10 cellular contexts compared by ENCODE assay signal in genomic region chr3:141383555-141384129, GRCh38. TPM values are rescaled to one million over a fixed set of nuclear protein-coding genes. Genes with fewer than 3 reads are reported as not detected.
DNase-seq lines count a peak whose midpoint lies in the region; ATAC-seq and TF ChIP-seq lines count a peak whose summit lies in the region.
"Had no signal": no experiment of that assay in that cellular context is flagged by ENCODE, and none has a peak within 500 bp of the region (broad histone marks: within the 10 kb centered on the region; RNA-seq: fewer than 3 reads in every experiment).

No MANE protein-coding gene starts in this region.

- no peaks in the 10 kb centered on the region for H3K9me2 ChIP-seq in MM.1S (replicated peaks; ENCODE audit: insufficient read depth, low read length)

- DNase-seq in AG10803 (ENCODE audit: low read depth), result peak; percentile 62
- no peak for DNase-seq in MM.1S
- DNase-seq in brain microvascular endothelial cell, result no peak
- no peak for DNase-seq in D341Med (ENCODE audit: low spot score)
- DNase-seq in natural killer cell, result no peak
- DNase-seq: activated naive CD8-positive, alpha-beta T cell treated with anti-CD3 and anti-CD28 coated beads for 36 hours; CD8-positive, alpha-beta memory T cell had no signal

- peaks cover 93% of the 10 kb centered on the region for H3F3A ChIP-seq in MM.1S (ENCODE audit: insufficient read depth, low read length)

- peak overlapping the region; percentile 100 for H3K27ac ChIP-seq in MM.1S (ENCODE audit: low read length)
- peak overlapping the region; percentile 61 for H3K27ac ChIP-seq in brain microvascular endothelial cell
- peak overlapping the region; percentile 21 for H3K27ac ChIP-seq in muscle layer of duodenum (ENCODE audit: low read length)

- H4K20me1 ChIP-seq in MM.1S (ENCODE audit: insufficient read depth, low read length), result no peaks in the 10 kb centered on the region

- no peaks in the 10 kb centered on the region for H3K27me3 ChIP-seq in MM.1S (replicated peaks; ENCODE audit: insufficient read depth, low read length)
- no peaks in the 10 kb centered on the region for H3K27me3 ChIP-seq in brain microvascular endothelial cell (replicated peaks)
- no peaks in the 10 kb centered on the region for H3K27me3 ChIP-seq in muscle layer of duodenum (ENCODE audit: low read depth, low read length)

- H3K79me2 ChIP-seq in MM.1S (ENCODE audit: low read length), result peaks cover 74% of the 10 kb centered on the region

- no peak for TF ChIP-seq CTCF in AG10803 (conservative IDR thresholded peaks at IDR 0.05; ENCODE audit: low read length)
- TF ChIP-seq CTCF in MM.1S (IDR thresholded peaks at IDR 0.05; ENCODE audit: low read length), result no peak
- TF ChIP-seq CTCF in brain microvascular endothelial cell (IDR thresholded peaks at IDR 0.05; ENCODE audit: low read depth, low read length, missing control alignments), result no peak
- no peak for TF ChIP-seq CTCF in natural killer cell (IDR thresholded peaks at IDR 0.05)

- ATAC-seq in GM18868 (IDR thresholded peaks at IDR 0.05; ENCODE audit: unreplicated experiment), result no peak
- no peak for ATAC-seq in GM18519 (IDR thresholded peaks at IDR 0.05; ENCODE audit: low FRiP score, unreplicated experiment)
- no peak for ATAC-seq in natural killer cell

- no peaks in the 10 kb centered on the region for H3K9me3 Mint-ChIP-seq in natural killer cell
- H3K9me3 Mint-ChIP-seq: activated naive CD8-positive, alpha-beta T cell treated with anti-CD3 and anti-CD28 coated beads for 36 hours; CD8-positive, alpha-beta memory T cell had no signal

- intact Hi-C loops in natural killer cell (cut with micrococcal nuclease), result no loop called here

- H2AFZ ChIP-seq in MM.1S (ENCODE audit: low read length), result no peak overlapping the region

- peaks cover 7 to 15% of the 10 kb centered on the region in 2 donors for H3K27me3 Mint-ChIP-seq in natural killer cell (ENCODE audit: low read depth in 2 of 2)
- H3K27me3 Mint-ChIP-seq: activated naive CD8-positive, alpha-beta T cell treated with anti-CD3 and anti-CD28 coated beads for 36 hours; CD8-positive, alpha-beta memory T cell had no signal

- no peak overlapping the region for H3K27ac Mint-ChIP-seq in natural killer cell
- H3K27ac Mint-ChIP-seq: activated naive CD8-positive, alpha-beta T cell treated with anti-CD3 and anti-CD28 coated beads for 36 hours; CD8-positive, alpha-beta memory T cell had no signal

- H3K4me3 Mint-ChIP-seq in natural killer cell, result no peak overlapping the region
- H3K4me3 Mint-ChIP-seq: activated naive CD8-positive, alpha-beta T cell treated with anti-CD3 and anti-CD28 coated beads for 36 hours had no signal

- in situ Hi-C loops in brain microvascular endothelial cell (cut with HindIII; ENCODE audit: low pct_ligation_motif_present, low sequenced_read_pairs), result no loop called here

- H3K4me3 ChIP-seq in AG10803 (ENCODE audit: low read length), result peak overlapping the region; percentile 48
- no peak overlapping the region; the same call in 1 of the 2 replicates for H3K4me3 ChIP-seq in MM.1S (ENCODE audit: low read length)
- no peak overlapping the region for H3K4me3 ChIP-seq in brain microvascular endothelial cell (ENCODE audit: low read depth, low read length)
- H3K4me3 ChIP-seq in muscle layer of duodenum (ENCODE audit: low read depth in 1 of 2, low read length in 2 of 2), result peak overlapping the region; percentile 24 to 39

- peak overlapping the region; percentile 90 for H3K4me2 ChIP-seq in MM.1S (ENCODE audit: low read depth, low read length)

- H3K9me3 ChIP-seq in MM.1S (replicated peaks; ENCODE audit: insufficient read depth, low read length) (no peaks in the 10 kb centered on the region), muscle layer of duodenum (ENCODE audit: control insufficient read depth in 1 of 2, low read length in 2 of 2) (no peaks in the 10 kb centered on the region)

- H3K9ac ChIP-seq in MM.1S (ENCODE audit: low read length), result peak overlapping the region; percentile 100

- H3K4me1 Mint-ChIP-seq in natural killer cell, result peaks cover under 1 to 10% of the 10 kb centered on the region in 2 donors

- H3K4me1 ChIP-seq in MM.1S (ENCODE audit: low read length), result peaks cover 62% of the 10 kb centered on the region
- peaks cover 0 to 13% of the 10 kb centered on the region in 2 donors for H3K4me1 ChIP-seq in muscle layer of duodenum (ENCODE audit: control insufficient read depth in 1 of 2, insufficient read depth in 2 of 2, low read length in 2 of 2)

- no peaks in the 10 kb centered on the region for H3K36me3 Mint-ChIP-seq in natural killer cell
- H3K36me3 Mint-ChIP-seq: activated naive CD8-positive, alpha-beta T cell treated with anti-CD3 and anti-CD28 coated beads for 36 hours had no signal

- H3K36me3 ChIP-seq in MM.1S (replicated peaks; ENCODE audit: insufficient read depth, low read length) (no peaks in the 10 kb centered on the region), brain microvascular endothelial cell (replicated peaks) (peaks cover 74% of the 10 kb centered on the region), muscle layer of duodenum (ENCODE audit: control insufficient read depth in 1 of 2, insufficient read depth in 2 of 2, low read length in 2 of 2) (peaks cover 0 to 14% of the 10 kb centered on the region in 2 donors)

RNA-seq across cellular contexts. Expression of gene ZBTB38, which starts 15.3 kb away (rescaled TPM):
- 10 to 100 TPM; 40.3 to 68.3 (median 56.7) TPM for total RNA-seq in natural killer cell

Comparison
In these comparisons a context has a peak if more than half of its experiments do, and no peak if none do; other contexts are left out.
1. H3K4me3 ChIP-seq: peak in AG10803 (single experiment) and muscle layer of duodenum (2 of 2); none in MM.1S (single experiment) and brain microvascular endothelial cell (single experiment).
2. H3K27ac ChIP-seq: peak in every context shown above with its lines; median percentile 100 in MM.1S; 61 in brain microvascular endothelial cell; 21 in muscle layer of duodenum.